ENCODE assay signal across 18 cellular contexts in genomic region chr7:3197567-3198212, GRCh38.
"Had no signal": no experiment of that assay in that cellular context is flagged by ENCODE, and none has a peak within 500 bp of the region (broad histone marks: within the 10 kb centered on the region; RNA-seq: fewer than 3 reads in every experiment).

No MANE protein-coding gene starts in this region.

- H3K4me1 ChIP-seq: lower lobe of right lung, prostate gland had no signal

- H3K36me3 ChIP-seq: lower lobe of right lung, prostate gland had no signal

- H3K27ac Mint-ChIP-seq: activated CD4-positive, alpha-beta T cell treated with anti-CD3 and anti-CD28 coated beads, Interleukin-2, amount 10 ng/mL, durations not matched to agents 24 days and 14 days; activated naive CD8-positive, alpha-beta T cell treated with anti-CD3 and anti-CD28 coated beads for 36 hours; activated T-helper 1 cell treated with anti-CD3 and anti-CD28 coated beads, Interleukin-12 subunit alpha, Interleukin-12 subunit beta, Interleukin-2, Interleukin-4 antibody, amounts not matched to agents 30 ng/mL and 10 ng/mL and 1 ng/mL, durations not matched to agents 14 hours and 24 hours and 36 hours; immature natural killer cell; naive thymus-derived CD4-positive, alpha-beta T cell had no signal

- H3K4me1 Mint-ChIP-seq: activated naive CD8-positive, alpha-beta T cell treated with anti-CD3 and anti-CD28 coated beads for 36 hours had no signal

- H3K27me3 Mint-ChIP-seq: activated naive CD8-positive, alpha-beta T cell treated with anti-CD3 and anti-CD28 coated beads for 36 hours had no signal

- DNase-seq: activated CD4-positive, alpha-beta T cell treated with anti-CD3 and anti-CD28 coated beads, Interleukin-2, amount 10 ng/mL, durations not matched to agents 24 days and 14 days; activated CD4-positive, CD25-positive, alpha-beta regulatory T cell; activated CD8-positive, alpha-beta memory T cell treated with anti-CD3 and anti-CD28 coated beads, Interleukin-2, amount 50 U/mL, for 48 hours; activated naive CD8-positive, alpha-beta T cell treated with anti-CD3 and anti-CD28 coated beads for 36 hours; amygdala; body of pancreas; cortex of kidney; effector CD4-positive, alpha-beta T cell; foreskin fibroblast; immature natural killer cell; left cardiac atrium; lower lobe of right lung; naive thymus-derived CD4-positive, alpha-beta T cell; nucleus accumbens; stimulated activated CD4-positive, alpha-beta T cell treated with anti-CD3 and anti-CD28 coated beads, Interleukin-12 subunit alpha, Interleukin-12 subunit beta, amount 100 ng/mL, for 4 hours; stimulated activated CD4-positive, alpha-beta T cell treated with anti-CD3 and anti-CD28 coated beads, Interleukin-2, amount 100 ng/mL, for 24 hours had no signal

- H3K36me3 Mint-ChIP-seq: activated naive CD8-positive, alpha-beta T cell treated with anti-CD3 and anti-CD28 coated beads for 36 hours; immature natural killer cell had no signal

- ATAC-seq: body of pancreas; left cardiac atrium; lower lobe of right lung; naive thymus-derived CD4-positive, alpha-beta T cell had no signal

- H3K9me3 ChIP-seq: body of pancreas, lower lobe of right lung, prostate gland had no signal

- H3K27ac ChIP-seq: body of pancreas, lower lobe of right lung, prostate gland had no signal

- H3K27me3 ChIP-seq: body of pancreas had no signal

- H3K4me3 Mint-ChIP-seq: activated CD4-positive, alpha-beta T cell treated with anti-CD3 and anti-CD28 coated beads, Interleukin-2, amount 10 ng/mL, durations not matched to agents 24 days and 14 days; activated naive CD8-positive, alpha-beta T cell treated with anti-CD3 and anti-CD28 coated beads for 36 hours; activated T-helper 1 cell treated with anti-CD3 and anti-CD28 coated beads, Interleukin-12 subunit alpha, Interleukin-12 subunit beta, Interleukin-2, Interleukin-4 antibody, amounts not matched to agents 30 ng/mL and 10 ng/mL and 1 ng/mL, durations not matched to agents 14 hours and 24 hours and 36 hours; immature natural killer cell; naive thymus-derived CD4-positive, alpha-beta T cell had no signal

- H3K9me3 Mint-ChIP-seq: activated T-helper 1 cell treated with anti-CD3 and anti-CD28 coated beads, Interleukin-12 subunit alpha, Interleukin-12 subunit beta, Interleukin-2, Interleukin-4 antibody, amounts not matched to agents 30 ng/mL and 10 ng/mL and 1 ng/mL, durations not matched to agents 14 hours and 24 hours and 36 hours; immature natural killer cell had no signal

- H3K4me3 ChIP-seq: body of pancreas, lower lobe of right lung, prostate gland had no signal
